ENCODE assay signal across 15 cellular contexts in the genomic region with DNA sequence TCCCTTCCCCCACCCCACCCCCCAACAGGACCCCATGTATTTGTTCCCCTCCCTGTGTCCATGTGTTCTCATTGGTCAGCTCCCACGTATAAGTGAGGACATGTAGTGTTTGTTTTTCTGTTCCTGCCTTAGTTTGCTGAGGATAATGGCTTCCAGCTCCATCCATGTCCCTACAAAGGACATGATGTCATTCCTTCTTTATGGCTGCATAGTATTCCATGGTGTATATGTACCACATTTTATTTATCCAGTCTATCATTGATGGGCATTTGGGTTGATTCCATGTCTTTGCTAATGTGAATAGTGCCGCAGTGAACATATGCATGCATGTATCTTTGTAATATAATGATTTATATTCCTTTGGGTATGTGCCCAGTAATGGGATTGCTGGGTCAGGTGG. TPM values are rescaled to one million over a fixed set of nuclear protein-coding genes. Genes with fewer than 3 reads are reported as not detected.
"Had no signal": no experiment of that assay in that cellular context is flagged by ENCODE, and none has a peak within 500 bp of the region (broad histone marks: within the 10 kb centered on the region; RNA-seq: fewer than 3 reads in every experiment).

No MANE protein-coding gene starts in this region.

RNA-seq across cellular contexts. Expression of gene TDRD15, which starts 27.5 kb away (rescaled TPM):
- total RNA-seq: activated naive CD4-positive, alpha-beta T cell treated with anti-CD3 and anti-CD28 coated beads for 36 hours; activated naive CD4-positive, alpha-beta T cell treated with anti-CD3 and anti-CD28 coated beads, Interleukin-2, amount 50 U/mL, for 72 hours; activated naive CD8-positive, alpha-beta T cell treated with anti-CD3 and anti-CD28 coated beads for 36 hours; activated T-cell treated with anti-CD3 and anti-CD28 coated beads, Interleukin-2, amount 50 U/mL, for 4 hours; activated T-cell treated with anti-CD3 and anti-CD28 coated beads, Interleukin-2, amount 50 U/mL, for 72 hours; activated T-helper 1 cell treated with anti-CD3 and anti-CD28 coated beads, Interleukin-12 subunit alpha, Interleukin-12 subunit beta, Interleukin-2, Interleukin-4 antibody, amounts not matched to agents 30 ng/mL and 10 ng/mL and 1 ng/mL, durations not matched to agents 14 hours and 24 hours and 36 hours; activated T-helper 2 cell treated with anti-CD3 and anti-CD28 coated beads, Interferon-gamma antibody, Interleukin-2, Interleukin-4, amounts not matched to agents 10 μg/mL and 5 μg/mL and 100 μg/mL, durations not matched to agents 14 hours and 24 hours and 36 hours; adrenal gland; ascending aorta; astrocyte; bronchial epithelial cell; cardiac muscle cell; cardiac septum had no signal
- polyA plus RNA-seq: adipose tissue, adrenal gland, aorta, cardiac muscle cell had no signal
